In the genomic region with DNA sequence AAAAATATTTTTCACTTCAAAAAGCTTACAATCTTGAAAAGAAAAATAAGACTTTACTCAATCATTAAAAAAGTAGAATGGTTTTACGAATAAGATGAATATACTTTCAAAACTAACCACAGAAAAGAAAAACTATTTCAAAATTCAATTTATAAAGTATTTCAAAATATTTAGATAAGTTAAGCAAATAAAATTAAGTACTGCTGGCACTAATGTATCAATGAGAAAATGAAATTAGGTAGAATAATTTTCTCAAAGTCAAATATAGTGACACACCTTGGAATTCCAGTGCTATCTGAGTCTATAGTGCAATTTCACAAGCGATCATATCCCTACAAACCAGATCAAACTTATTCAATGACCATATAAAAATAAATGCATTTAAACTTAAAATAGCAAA, we compare ENCODE assay signal across 1 cellular context.
TF ChIP-seq lines count a peak whose summit lies in the region.

No MANE protein-coding gene starts in this region.

TF ChIP-seq in HCT116, 20 proteins besides CTCF, POLR2A, EP300 and RAD21 (continued from another document):
- TF ChIP-seq, protein P1, sequence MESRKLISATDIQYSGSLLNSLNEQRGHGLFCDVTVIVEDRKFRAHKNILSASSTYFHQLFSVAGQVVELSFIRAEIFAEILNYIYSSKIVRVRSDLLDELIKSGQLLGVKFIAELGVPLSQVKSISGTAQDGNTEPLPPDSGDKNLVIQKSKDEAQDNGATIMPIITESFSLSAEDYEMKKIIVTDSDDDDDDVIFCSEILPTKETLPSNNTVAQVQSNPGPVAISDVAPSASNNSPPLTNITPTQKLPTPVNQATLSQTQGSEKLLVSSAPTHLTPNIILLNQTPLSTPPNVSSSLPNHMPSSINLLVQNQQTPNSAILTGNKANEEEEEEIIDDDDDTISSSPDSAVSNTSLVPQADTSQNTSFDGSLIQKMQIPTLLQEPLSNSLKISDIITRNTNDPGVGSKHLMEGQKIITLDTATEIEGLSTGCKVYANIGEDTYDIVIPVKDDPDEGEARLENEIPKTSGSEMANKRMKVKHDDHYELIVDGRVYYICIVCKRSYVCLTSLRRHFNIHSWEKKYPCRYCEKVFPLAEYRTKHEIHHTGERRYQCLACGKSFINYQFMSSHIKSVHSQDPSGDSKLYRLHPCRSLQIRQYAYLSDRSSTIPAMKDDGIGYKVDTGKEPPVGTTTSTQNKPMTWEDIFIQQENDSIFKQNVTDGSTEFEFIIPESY (IDR thresholded peaks at IDR 0.05; ENCODE audit: extremely low read depth, insufficient replicate concordance, low read length): no peak
- TF ChIP-seq ELF1 (IDR thresholded peaks at IDR 0.05; ENCODE audit: borderline replicate concordance, low read depth): no peak
- no peak for TF ChIP-seq EZH2phosphoT487 (IDR thresholded peaks at IDR 0.05; ENCODE audit: borderline replicate concordance)
- TF ChIP-seq EZH2 (IDR thresholded peaks at IDR 0.05): no peak
- TF ChIP-seq POLR2AphosphoS5 (IDR thresholded peaks at IDR 0.05; ENCODE audit: low read depth, low read length): no peak
